Comparison of ENCODE assay signal across 19 cellular contexts in genomic region chr16:5379948-5380347, GRCh38.
"Had no signal": no experiment of that assay in that cellular context is flagged by ENCODE, and none has a peak within 500 bp of the region (broad histone marks: within the 10 kb centered on the region; RNA-seq: fewer than 3 reads in every experiment).

No MANE protein-coding gene starts in this region.

- DNase-seq: cortex of kidney; effector memory CD4-positive, alpha-beta T cell; gastrocnemius medialis; heart right ventricle; islet precursor cell; mammary epithelial cell; naive thymus-derived CD4-positive, alpha-beta T cell; nephron progenitor cell; small intestine; stimulated activated CD4-positive, alpha-beta T cell treated with anti-CD3 and anti-CD28 coated beads, Interleukin-12 subunit alpha, Interleukin-12 subunit beta, amount 100 ng/mL, for 4 hours; stimulated activated naive CD4-positive, alpha-beta T cell; stomach; substantia nigra; trophoblast cell had no signal

- H3K36me3 ChIP-seq: esophagus muscularis mucosa, gastrocnemius medialis, heart right ventricle, right atrium auricular region, stomach had no signal

- H3K9me3 ChIP-seq: gastrocnemius medialis, right atrium auricular region had no signal

- H3K4me1 ChIP-seq: esophagus muscularis mucosa, gastrocnemius medialis, heart right ventricle, right atrium auricular region, stomach had no signal

- H3K4me3 ChIP-seq: esophagus muscularis mucosa, gastrocnemius medialis, heart right ventricle, right atrium auricular region, stomach had no signal

- FAIRE-seq: endometrium, small intestine had no signal

- ATAC-seq: gastrocnemius medialis; heart right ventricle; left lobe of liver; naive thymus-derived CD4-positive, alpha-beta T cell had no signal

- H3K27me3 ChIP-seq: gastrocnemius medialis, right atrium auricular region had no signal

- H3K27ac ChIP-seq: epithelial cell of prostate, esophagus muscularis mucosa, gastrocnemius medialis, heart right ventricle, right atrium auricular region, stomach had no signal
